In genomic region chr17:42494673-42495072, GRCh38 we compare ENCODE assay signal across 1 cellular context.
TF ChIP-seq lines count a peak whose summit lies in the region.

No MANE protein-coding gene starts in this region.

TF ChIP-seq in endothelial cell of umbilical vein, 7 proteins besides CTCF, POLR2A, EP300 and RAD21:
- TF ChIP-seq JUN (IDR thresholded peaks at IDR 0.05; ENCODE audit: borderline replicate concordance, insufficient read depth, insufficient read length, low read depth) (no peak), GATA2 (IDR thresholded peaks at IDR 0.05; ENCODE audit: insufficient read depth, insufficient read length, low read depth, low read length) (no peak), MYC (IDR thresholded peaks at IDR 0.05; ENCODE audit: low read depth, low read length) (no peak), EZH2 (IDR thresholded peaks at IDR 0.05; ENCODE audit: borderline replicate concordance, low read depth, low read length, severe bottlenecking) (no peak), POLR2AphosphoS5 (IDR thresholded peaks at IDR 0.05; ENCODE audit: insufficient read depth, low read depth, low read length) (no peak), FOS (IDR thresholded peaks at IDR 0.05; ENCODE audit: borderline replicate concordance, insufficient read depth, low read length) (no peak), MAX (IDR thresholded peaks at IDR 0.05; ENCODE audit: insufficient read depth, insufficient read length) (no peak)
